13 cellular contexts compared by ENCODE assay signal in the genomic region with DNA sequence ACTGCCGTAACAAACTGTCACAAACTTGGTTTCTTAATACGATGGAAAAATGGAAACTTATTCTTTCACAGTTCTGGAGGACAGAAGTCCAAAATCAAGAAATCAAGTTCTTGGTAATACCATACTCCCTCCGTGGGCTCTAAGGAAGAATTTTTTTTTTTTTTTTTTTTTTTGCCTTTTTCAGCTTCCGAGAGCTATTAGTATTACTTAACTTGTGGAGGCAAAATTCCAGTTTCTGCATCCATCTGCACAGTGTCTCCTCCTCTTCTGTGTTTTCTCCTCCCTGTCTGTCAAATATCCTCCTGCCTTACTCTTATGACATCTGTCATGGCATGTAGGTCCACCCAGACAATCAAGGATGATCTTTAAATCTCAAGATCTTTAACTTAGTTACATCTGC.
DNase-seq lines count a peak whose midpoint lies in the region; ATAC-seq and TF ChIP-seq lines count a peak whose summit lies in the region.
"Had no signal": no experiment of that assay in that cellular context is flagged by ENCODE, and none has a peak within 500 bp of the region (broad histone marks: within the 10 kb centered on the region; RNA-seq: fewer than 3 reads in every experiment).

No MANE protein-coding gene starts in this region.

- H3K27ac ChIP-seq in left ventricle myocardium inferior (replicated peaks) (peak overlapping the region; percentile 32), gastroesophageal sphincter (no peak overlapping the region), gastrocnemius medialis (peak overlapping the region; percentile 24 to 44 (median 38))
- H3K27ac ChIP-seq: C4-2B, GM23248 had no signal

- no peaks in the 10 kb centered on the region for H3K36me3 ChIP-seq in left ventricle myocardium inferior
- H3K36me3 ChIP-seq in gastroesophageal sphincter: no peaks in the 10 kb centered on the region
- no peaks in the 10 kb centered on the region for H3K36me3 ChIP-seq in gastrocnemius medialis
- H3K36me3 ChIP-seq: HAP-1 had no signal

- intact Hi-C loops in left ventricle myocardium inferior (cut with micrococcal nuclease) (no loop called here), cardiac septum (cut with DNase I) (no loop called here), gastrocnemius medialis (cut with DNase I; ENCODE audit: low total_unique reads) (no loop called here), posterior vena cava (cut with DNase I) (no loop called here)

- TF ChIP-seq EP300 in gastroesophageal sphincter (IDR thresholded peaks at IDR 0.05): no peak

- TF ChIP-seq POLR2A in gastroesophageal sphincter (IDR thresholded peaks at IDR 0.05): no peak
- TF ChIP-seq POLR2A in gastrocnemius medialis (IDR thresholded peaks at IDR 0.05): no peak

- H3K4me3 ChIP-seq in left ventricle myocardium inferior (no peak overlapping the region), gastroesophageal sphincter (no peak overlapping the region), gastrocnemius medialis (no peak overlapping the region)
- H3K4me3 ChIP-seq: GM23248, HAP-1 had no signal

- no peak for TF ChIP-seq CTCF in left ventricle myocardium inferior (IDR thresholded peaks at IDR 0.05; ENCODE audit: borderline replicate concordance)
- no peak for TF ChIP-seq CTCF in gastroesophageal sphincter (IDR thresholded peaks at IDR 0.05)
- no peak for TF ChIP-seq CTCF in gastrocnemius medialis (IDR thresholded peaks at IDR 0.05 in 4 of 5, conservative IDR thresholded peaks at IDR 0.05 in 1 of 5)

- peak; percentile 34 for ATAC-seq in gastroesophageal sphincter
- peak; percentile 15 to 54 for ATAC-seq in gastrocnemius medialis

- no peak for DNase-seq in left ventricle myocardium inferior
- no peak for DNase-seq in cardiac septum (ENCODE audit: low spot score)
- no peak for DNase-seq in gastrocnemius medialis
- no peak for DNase-seq in posterior vena cava (ENCODE audit: low spot score)
- DNase-seq in NCI-H128 (lab: John Stamatoyannopoulos, UW; ENCODE audit: unreplicated experiment): no peak
- DNase-seq: ACHN; AML-193; Caco-2; CD4-positive, alpha-beta T cell; GM23248 had no signal

- H3K9me3 ChIP-seq in left ventricle myocardium inferior (replicated peaks): no peaks in the 10 kb centered on the region
- H3K9me3 ChIP-seq in gastroesophageal sphincter: no peaks in the 10 kb centered on the region
- H3K9me3 ChIP-seq in gastrocnemius medialis: no peaks in the 10 kb centered on the region
- H3K9me3 ChIP-seq: Caco-2 had no signal

- no peaks in the 10 kb centered on the region for H3K27me3 ChIP-seq in left ventricle myocardium inferior (ENCODE audit: low read depth)
- H3K27me3 ChIP-seq in gastroesophageal sphincter: no peaks in the 10 kb centered on the region
- no peaks in the 10 kb centered on the region for H3K27me3 ChIP-seq in gastrocnemius medialis

- in situ Hi-C loops in gastrocnemius medialis (cut with MboI; ENCODE audit: low sequenced_read_pairs in 4 of 4): no loop called here

- WGBS in gastroesophageal sphincter (ENCODE audit: low coverage in 1 of 2), 2 donors: 68 to 90% methylated on average over 4 of the region's 4 CpGs

- peaks cover 20% of the 10 kb centered on the region for H3K4me1 ChIP-seq in left ventricle myocardium inferior
- peaks cover 0 to 23% (median 2%) of the 10 kb centered on the region in 3 donors for H3K4me1 ChIP-seq in gastroesophageal sphincter
- peaks cover 10 to 13% of the 10 kb centered on the region in 2 donors for H3K4me1 ChIP-seq in gastrocnemius medialis
- H3K4me1 ChIP-seq: Caco-2 had no signal

Comparison
In these comparisons a context has a peak if more than half of its experiments do, and no peak if none do; other contexts are left out.
1. H3K27ac ChIP-seq: peak in left ventricle myocardium inferior (single experiment) and gastrocnemius medialis (4 of 4); none in gastroesophageal sphincter (0 of 4).